Comparison of ENCODE assay signal across 22 cellular contexts in genomic region chr10:100825325-100825875, GRCh38.
A peak's percentile ranks its signal among the peaks of the same experiment; 100 is the strongest.
DNase-seq lines count a peak whose midpoint lies in the region; ATAC-seq and TF ChIP-seq lines count a peak whose summit lies in the region.
"Had no signal": no experiment of that assay in that cellular context is flagged by ENCODE, and none has a peak within 500 bp of the region (broad histone marks: within the 10 kb centered on the region; RNA-seq: fewer than 3 reads in every experiment).

No MANE protein-coding gene starts in this region.

- no peak for TF ChIP-seq EP300 in neural cell (conservative IDR thresholded peaks at IDR 0.05; ENCODE audit: poor library complexity, severe bottlenecking)

- no peaks in the 10 kb centered on the region for H3K36me3 Mint-ChIP-seq in CD8-positive, alpha-beta memory T cell
- H3K36me3 Mint-ChIP-seq in IgD-negative memory B cell (peaks cover 4% of the 10 kb centered on the region), endodermal cell (ENCODE audit: low read depth) (no peaks in the 10 kb centered on the region)

- H3K27ac Mint-ChIP-seq in CD8-positive, alpha-beta memory T cell, result peak overlapping the region in 1 of 8 donors; percentile 59
- H3K27ac Mint-ChIP-seq in IgD-negative memory B cell (peak overlapping the region in 2 of 3 donors; percentile 2 to 7), endodermal cell (no peak overlapping the region)
- H3K27ac Mint-ChIP-seq: activated CD4-positive, alpha-beta T cell treated with anti-CD3 and anti-CD28 coated beads for 36 hours; HFFc6 had no signal

- peaks cover 42% of the 10 kb centered on the region for H3K27me3 ChIP-seq in CD8-positive, alpha-beta memory T cell (ENCODE audit: insufficient read depth, low read length, poor library complexity, severe bottlenecking)
- H3K27me3 ChIP-seq in endodermal cell (ENCODE audit: control insufficient read depth, insufficient read depth, low read length, poor library complexity, severe bottlenecking) (peaks cover 100% of the 10 kb centered on the region), neural cell (ENCODE audit: insufficient read depth, low read depth, low read length) (peaks cover 100% of the 10 kb centered on the region)

- no peak for TF ChIP-seq RAD21 in neural cell (conservative IDR thresholded peaks at IDR 0.05)

- no peaks in the 10 kb centered on the region for H3K79me2 ChIP-seq in neural cell (replicated peaks; ENCODE audit: insufficient read depth, low read length)

- peak overlapping the region in 6 of 7 donors; percentile 48 to 80 (median 53) for H3K4me3 Mint-ChIP-seq in CD8-positive, alpha-beta memory T cell
- H3K4me3 Mint-ChIP-seq in IgD-negative memory B cell (peak overlapping the region; percentile 44 to 84 (median 68)), endodermal cell (no peak overlapping the region)
- H3K4me3 Mint-ChIP-seq: activated CD4-positive, alpha-beta T cell treated with anti-CD3 and anti-CD28 coated beads for 36 hours; HFFc6 had no signal

- no peak overlapping the region for H3K4me3 ChIP-seq in CD8-positive, alpha-beta memory T cell (ENCODE audit: low read length)
- H3K4me3 ChIP-seq in endodermal cell (ENCODE audit: low read length), result no peak overlapping the region
- peak overlapping the region; percentile 34 for H3K4me3 ChIP-seq in neural cell (ENCODE audit: low read length)
- H3K4me3 ChIP-seq: cardiac muscle cell had no signal

- H3K27ac ChIP-seq in CD8-positive, alpha-beta memory T cell (ENCODE audit: low read depth, low read length), result no peak overlapping the region
- H3K27ac ChIP-seq in endodermal cell (ENCODE audit: low read depth, low read length) (no peak overlapping the region), neural cell (ENCODE audit: low read length) (no peak overlapping the region)
- H3K27ac ChIP-seq: cardiac muscle cell, epithelial cell of prostate, neutrophil had no signal

- H2AFZ ChIP-seq in neural cell (ENCODE audit: low read depth, low read length), result no peak overlapping the region

- CTCF ChIA-PET in CD8-positive, alpha-beta memory T cell (lab: Charles Lee), result interaction anchor here (1.2 kb wide), 1 partner anchor 8 kb away, joined by 3 read pairs; no protein-coding TSS in a partner anchor

- TF ChIP-seq CTCF in endodermal cell (conservative IDR thresholded peaks at IDR 0.05) (no peak), neural cell (IDR thresholded peaks at IDR 0.05; ENCODE audit: poor library complexity, severe bottlenecking) (no peak)

- no peaks in the 10 kb centered on the region for H3F3A ChIP-seq in neural cell (ENCODE audit: insufficient read depth, low read length, poor library complexity, severe bottlenecking)

- H3K27me3 Mint-ChIP-seq in CD8-positive, alpha-beta memory T cell, result peaks cover 59 to 66% of the 10 kb centered on the region in 2 donors
- peaks cover 48% of the 10 kb centered on the region for H3K27me3 Mint-ChIP-seq in IgD-negative memory B cell
- H3K27me3 Mint-ChIP-seq in endodermal cell (ENCODE audit: insufficient read depth), result peaks cover 89% of the 10 kb centered on the region

- H3K9me3 Mint-ChIP-seq in CD8-positive, alpha-beta memory T cell, result peaks cover 0 to 2% (median 0%) of the 10 kb centered on the region in 5 donors
- H3K9me3 Mint-ChIP-seq in IgD-negative memory B cell (peaks cover 0 to 1% (median 0%) of the 10 kb centered on the region in 3 donors), endodermal cell (no peaks in the 10 kb centered on the region)
- H3K9me3 Mint-ChIP-seq: HFFc6 had no signal

- H3K4me1 ChIP-seq in CD8-positive, alpha-beta memory T cell (ENCODE audit: insufficient read depth, low read length), result peaks cover 30% of the 10 kb centered on the region
- H3K4me1 ChIP-seq in endodermal cell (ENCODE audit: control insufficient read depth, insufficient read depth, low read length), result peaks cover 5% of the 10 kb centered on the region

- H3K9me2 ChIP-seq in neural cell (ENCODE audit: insufficient read depth, low read length), result no peaks in the 10 kb centered on the region

- H3K4me2 ChIP-seq in neural cell (ENCODE audit: low read length), result no peak overlapping the region

- H4K20me1 ChIP-seq in neural cell (ENCODE audit: insufficient read depth), result no peaks in the 10 kb centered on the region

- no peak for DNase-seq in CD8-positive, alpha-beta memory T cell
- DNase-seq in endodermal cell (peak; percentile 42), SK-N-DZ (ENCODE audit: low spot score) (no peak), SKM-1 treated with dmso at 0.1 percent for 144 hours (lab: John Stamatoyannopoulos, UW; ENCODE audit: unreplicated experiment) (no peak)
- DNase-seq: activated CD4-positive, alpha-beta T cell treated with anti-CD3 and anti-CD28 coated beads for 36 hours; activated gamma-delta T cell; amygdala; HFFc6; hypothalamus; IMR-90; kidney; mesenchymal stem cell; MM.1S; NCI-H1436; NCI-H510A treated with DMSO at 0.1 percent for 48 hours had no signal

- no peaks in the 10 kb centered on the region for H3K36me3 ChIP-seq in CD8-positive, alpha-beta memory T cell (ENCODE audit: insufficient read depth, low read length)
- H3K36me3 ChIP-seq in endodermal cell (ENCODE audit: control insufficient read depth, insufficient read depth, low read length) (no peaks in the 10 kb centered on the region), neural cell (ENCODE audit: insufficient read depth, low read length) (no peaks in the 10 kb centered on the region)
- H3K36me3 ChIP-seq: cardiac muscle cell, neutrophil had no signal

- H3K4me1 Mint-ChIP-seq in CD8-positive, alpha-beta memory T cell, result peaks cover 21 to 42% (median 29%) of the 10 kb centered on the region in 3 donors
- peaks cover 18 to 19% (median 19%) of the 10 kb centered on the region in 3 donors for H3K4me1 Mint-ChIP-seq in IgD-negative memory B cell
- peaks cover 18% of the 10 kb centered on the region for H3K4me1 Mint-ChIP-seq in endodermal cell

- ATAC-seq in GM19452 (IDR thresholded peaks at IDR 0.05; ENCODE audit: unreplicated experiment) (no peak), GM18519 (IDR thresholded peaks at IDR 0.05; ENCODE audit: low FRiP score, unreplicated experiment) (no peak)
- ATAC-seq: activated CD4-positive, alpha-beta T cell treated with anti-CD3 and anti-CD28 coated beads for 36 hours had no signal

- H3K9ac ChIP-seq in endodermal cell (ENCODE audit: extremely low read depth, low read length, poor library complexity, severe bottlenecking) (no peak overlapping the region), neural cell (ENCODE audit: low read length) (no peak overlapping the region)

- POLR2A ChIA-PET in CD8-positive, alpha-beta memory T cell (lab: Charles Lee), result no interaction called here

- no peaks in the 10 kb centered on the region for H3K9me3 ChIP-seq in CD8-positive, alpha-beta memory T cell (ENCODE audit: low read length)
- no peaks in the 10 kb centered on the region for H3K9me3 ChIP-seq in endodermal cell (ENCODE audit: control insufficient read depth, low read length)
- no peaks in the 10 kb centered on the region for H3K9me3 ChIP-seq in neural cell (ENCODE audit: low read length)
- H3K9me3 ChIP-seq: neutrophil had no signal

- 0 to 20% methylated on average over 1 to 2 of the region's 2 CpGs for WGBS in endodermal cell (ENCODE audit: insufficient coverage in 1 of 2, insufficient read length in 1 of 2), 2 experiments

TF ChIP-seq in neural cell, 6 proteins besides CTCF, POLR2A, EP300 and RAD21:
- TF ChIP-seq REST (IDR thresholded peaks at IDR 0.05; ENCODE audit: borderline replicate concordance), result no peak
- TF ChIP-seq SMC3 (conservative IDR thresholded peaks at IDR 0.05; ENCODE audit: poor library complexity), result no peak
- TF ChIP-seq POLR2AphosphoS5 (IDR thresholded peaks at IDR 0.05), result no peak
